Comparison of ENCODE assay signal across 12 cellular contexts in genomic region chr1:164635784-164636729, GRCh38.
DNase-seq lines count a peak whose midpoint lies in the region; ATAC-seq, FAIRE-seq and TF ChIP-seq lines count a peak whose summit lies in the region.
"Had no signal": no experiment of that assay in that cellular context is flagged by ENCODE, and none has a peak within 500 bp of the region (broad histone marks: within the 10 kb centered on the region; RNA-seq: fewer than 3 reads in every experiment).

No MANE protein-coding gene starts in this region.

- no peaks in the 10 kb centered on the region for H3K27me3 Mint-ChIP-seq in activated CD4-positive, alpha-beta T cell treated with anti-CD3 and anti-CD28 coated beads, Interleukin-2, amount 10 ng/mL, durations not matched to agents 24 days and 14 days
- no peaks in the 10 kb centered on the region for H3K27me3 Mint-ChIP-seq in T-helper 2 cell treated with Interferon-gamma antibody and Interleukin-4, amounts not matched to agents 5 μg/mL and 100 μg/mL, for 36 hours (ENCODE audit: low read depth)
- H3K27me3 Mint-ChIP-seq: naive B cell had no signal

- H3K9me3 ChIP-seq in H1 (ENCODE audit: insufficient read depth in 2 of 2, low read depth in 1 of 2, low read length in 1 of 2) (no peaks in the 10 kb centered on the region), testis (no peaks in the 10 kb centered on the region)

- no peak overlapping the region for H2BK15ac ChIP-seq in H1 (ENCODE audit: low read length)

- peak overlapping the region; percentile 40; the same call in 1 of the 2 replicates for H2BK20ac ChIP-seq in H1 (ENCODE audit: low read length)

- CTCF ChIA-PET in H1 (lab: Charles Lee; ENCODE audit: partially characterized antibody) = interaction anchor here (0.6 to 4.1 kb wide), 11 partner anchors 11 to 441 kb away, joined by 3 to 34 read pairs (median 3); no protein-coding TSS in a partner anchor

- FAIRE-seq in H1 (lab: Jason Lieb, UNC) = no peak

- POLR2A ChIA-PET in H1 (lab: Charles Lee; ENCODE audit: partially characterized antibody) = interaction anchor here (1.4 to 1.5 kb wide), 2 partner anchors 8 to 34 kb away, joined by 4 read pairs; no protein-coding TSS in a partner anchor

- H4K5ac ChIP-seq in H1 (ENCODE audit: insufficient read length, low read depth, low read length) = no peak overlapping the region

- no peak overlapping the region for H3K4me3 Mint-ChIP-seq in activated CD4-positive, alpha-beta T cell treated with anti-CD3 and anti-CD28 coated beads, Interleukin-2, amount 10 ng/mL, durations not matched to agents 24 days and 14 days
- no peak overlapping the region for H3K4me3 Mint-ChIP-seq in T-helper 2 cell treated with Interferon-gamma antibody and Interleukin-4, amounts not matched to agents 5 μg/mL and 100 μg/mL, for 36 hours
- H3K4me3 Mint-ChIP-seq: naive B cell had no signal

- H3K4me2 ChIP-seq in H1 (ENCODE audit: insufficient read depth in 1 of 2, low read depth in 2 of 2, low read length in 2 of 2) = peak overlapping the region; percentile 62 to 69

- H3K23me2 ChIP-seq in H1 (ENCODE audit: low read depth, low read length) = peaks cover 3% of the 10 kb centered on the region; the same call in 1 of the 2 replicates

- no peak overlapping the region for H2AFZ ChIP-seq in H1 (ENCODE audit: low read length)

- H4K8ac ChIP-seq in H1 (ENCODE audit: extremely low read depth, insufficient read depth, low read length) = no peak overlapping the region; the same call in 1 of the 2 replicates

- H3K4me1 Mint-ChIP-seq in activated CD4-positive, alpha-beta T cell treated with anti-CD3 and anti-CD28 coated beads, Interleukin-2, amount 10 ng/mL, durations not matched to agents 24 days and 14 days = no peaks in the 10 kb centered on the region
- no peaks in the 10 kb centered on the region for H3K4me1 Mint-ChIP-seq in T-helper 2 cell treated with Interferon-gamma antibody and Interleukin-4, amounts not matched to agents 5 μg/mL and 100 μg/mL, for 36 hours (ENCODE audit: low read depth)
- H3K4me1 Mint-ChIP-seq: naive B cell had no signal

- TF ChIP-seq RAD21 in H1 (IDR thresholded peaks at IDR 0.05 in 1 of 2, conservative IDR thresholded peaks at IDR 0.05 in 1 of 2; ENCODE audit: low read depth in 2 of 2, low read length in 2 of 2) = no peak

- DNase-seq in NCI-H2227 treated with DMSO at 0.1 percent for 48 hours (lab: John Stamatoyannopoulos, UW) (peak; percentile 66), H1 (ENCODE audit: low read depth in 1 of 2, low spot score in 2 of 2) (no peak), mucosa of gallbladder (ENCODE audit: low spot score) (peak; percentile 81), testis (peak; percentile 41)
- DNase-seq in activated CD4-positive, alpha-beta T cell treated with anti-CD3 and anti-CD28 coated beads, Interleukin-2, amount 10 ng/mL, durations not matched to agents 24 days and 14 days = no peak
- DNase-seq in T-helper 2 cell treated with Interferon-gamma antibody and Interleukin-4, amounts not matched to agents 5 μg/mL and 100 μg/mL, for 36 hours (ENCODE audit: low spot score) = no peak
- DNase-seq: GOT3, KBM-7, naive B cell, T-helper 1 cell had no signal

- no peaks in the 10 kb centered on the region for H3K9me3 Mint-ChIP-seq in activated CD4-positive, alpha-beta T cell treated with anti-CD3 and anti-CD28 coated beads, Interleukin-2, amount 10 ng/mL, durations not matched to agents 24 days and 14 days
- no peaks in the 10 kb centered on the region for H3K9me3 Mint-ChIP-seq in T-helper 2 cell treated with Interferon-gamma antibody and Interleukin-4, amounts not matched to agents 5 μg/mL and 100 μg/mL, for 36 hours
- H3K9me3 Mint-ChIP-seq: activated naive CD4-positive, alpha-beta T cell treated with anti-CD3 and anti-CD28 coated beads, Interleukin-2, amount 50 U/mL, for 72 hours had no signal

- H2BK12ac ChIP-seq in H1 (ENCODE audit: low read depth, low read length) = peak overlapping the region; percentile 82; the same call in 1 of the 2 replicates

- no peaks in the 10 kb centered on the region; a peak in 1 of 8 replicates for H3K36me3 ChIP-seq in H1 (ENCODE audit: control insufficient read depth in 2 of 4, insufficient read depth in 4 of 4, low read length in 3 of 4)
- H3K36me3 ChIP-seq in testis (ENCODE audit: low read depth, missing control alignments) = no peaks in the 10 kb centered on the region

- H3K4me3 ChIP-seq in H1 (ENCODE audit: extremely low read depth in 1 of 4, insufficient read depth in 2 of 4, low read depth in 3 of 4, low read length in 4 of 4) = peak overlapping the region in 1 of 4 experiments; percentile 40; a peak in 1 of 8 replicates
- no peak overlapping the region for H3K4me3 ChIP-seq in testis

- no peak for TF ChIP-seq POLR2A in H1 (IDR thresholded peaks at IDR 0.05; ENCODE audit: control extremely low read depth in 1 of 2, low read depth in 2 of 2, low read length in 2 of 2)
- no peak for TF ChIP-seq POLR2A in testis (IDR thresholded peaks at IDR 0.05)

- no peaks in the 10 kb centered on the region for H3K36me3 Mint-ChIP-seq in activated CD4-positive, alpha-beta T cell treated with anti-CD3 and anti-CD28 coated beads, Interleukin-2, amount 10 ng/mL, durations not matched to agents 24 days and 14 days (ENCODE audit: low read depth)
- H3K36me3 Mint-ChIP-seq in T-helper 2 cell treated with Interferon-gamma antibody and Interleukin-4, amounts not matched to agents 5 μg/mL and 100 μg/mL, for 36 hours (ENCODE audit: low read depth) = no peaks in the 10 kb centered on the region
- H3K36me3 Mint-ChIP-seq: activated naive CD4-positive, alpha-beta T cell treated with anti-CD3 and anti-CD28 coated beads, Interleukin-2, amount 50 U/mL, for 72 hours; naive B cell had no signal

- H3K9ac ChIP-seq in H1 (replicated peaks in 1 of 4; ENCODE audit: extremely low read depth in 1 of 4, low read depth in 3 of 4, low read length in 3 of 4) = no peak overlapping the region

- peaks cover 22% of the 10 kb centered on the region for H3K79me1 ChIP-seq in H1 (ENCODE audit: low read depth, low read length)

- peak overlapping the region; percentile 15; the same call in 1 of the 2 replicates for H3K18ac ChIP-seq in H1 (ENCODE audit: extremely low read depth, low read length)

- no peaks in the 10 kb centered on the region for H3K27me3 ChIP-seq in H1 (replicated peaks in 1 of 4; ENCODE audit: control insufficient read depth in 3 of 4, extremely low read depth in 1 of 4, insufficient read depth in 3 of 4, low read length in 3 of 4)
- H3K27me3 ChIP-seq in testis = no peaks in the 10 kb centered on the region

- peak overlapping the region; percentile 58 for H3K4ac ChIP-seq in H1 (replicated peaks; ENCODE audit: insufficient read length, low read depth, low read length)

- H3K4me1 ChIP-seq in H1 (replicated peaks in 1 of 4; ENCODE audit: control insufficient read depth in 3 of 4, insufficient read depth in 4 of 4, low read length in 3 of 4) (peaks cover 12 to 50% (median 37%) of the 10 kb centered on the region in 4 experiments), testis (peaks cover 3% of the 10 kb centered on the region)

- TF ChIP-seq CTCF in H1 (IDR thresholded peaks at IDR 0.05; ENCODE audit: control extremely low read depth in 1 of 3, insufficient read depth in 1 of 3, low read depth in 1 of 3, low read length in 3 of 3) (no peak), testis (IDR thresholded peaks at IDR 0.05) (no peak)

- WGBS in H1 (ENCODE audit: extremely low coverage in 1 of 2, insufficient coverage in 1 of 2, insufficient read length in 1 of 2, insufficient replicate concordance in 2 of 2, low coverage in 1 of 2, low lambda C conversion rate in 2 of 2, missing lambda C conversion rate in 1 of 2), 2 experiments = 60% methylated on average over 5 of the region's 5 CpGs; no CpG with 5 or more reads in 1 of the 2 experiments
- 53 to 54% methylated on average over 5 of the region's 5 CpGs for WGBS in testis, 2 donors

- peak overlapping the region; percentile 93; the same call in 1 of the 2 replicates for H2AK5ac ChIP-seq in H1 (ENCODE audit: low read depth, low read length)

- intact Hi-C loops in testis (cut with DNase I; ENCODE audit: low total_unique reads) = no loop called here
- intact Hi-C loops in activated CD4-positive, alpha-beta T cell treated with anti-CD3 and anti-CD28 coated beads, Interleukin-2, amount 10 ng/mL, durations not matched to agents 24 days and 14 days (cut with micrococcal nuclease) = no loop called here

- H3K79me2 ChIP-seq in H1 (ENCODE audit: control insufficient read depth in 1 of 2, insufficient read depth in 2 of 2, low read length in 2 of 2) = peaks cover 19 to 97% of the 10 kb centered on the region in 2 experiments

- TF ChIP-seq EP300 in H1 (IDR thresholded peaks at IDR 0.05; ENCODE audit: borderline replicate concordance in 1 of 2, low read depth in 2 of 2, low read length in 2 of 2) = no peak

- H3K23ac ChIP-seq in H1 (ENCODE audit: insufficient read length) = no peak overlapping the region

- no peak overlapping the region for H3K27ac Mint-ChIP-seq in activated CD4-positive, alpha-beta T cell treated with anti-CD3 and anti-CD28 coated beads, Interleukin-2, amount 10 ng/mL, durations not matched to agents 24 days and 14 days
- H3K27ac Mint-ChIP-seq in T-helper 2 cell treated with Interferon-gamma antibody and Interleukin-4, amounts not matched to agents 5 μg/mL and 100 μg/mL, for 36 hours = no peak overlapping the region
- H3K27ac Mint-ChIP-seq: activated naive CD4-positive, alpha-beta T cell treated with anti-CD3 and anti-CD28 coated beads, Interleukin-2, amount 50 U/mL, for 72 hours; naive B cell had no signal

- H3K14ac ChIP-seq in H1 (ENCODE audit: insufficient read length) = no peak overlapping the region

- no peak overlapping the region for H3K56ac ChIP-seq in H1 (replicated peaks; ENCODE audit: insufficient read length, low read depth, low read length)

- H2BK120ac ChIP-seq in H1 (replicated peaks; ENCODE audit: low read depth, low read length) = peak overlapping the region; percentile 89

- H4K91ac ChIP-seq in H1 (replicated peaks; ENCODE audit: insufficient read length, low read length) = peak overlapping the region; percentile 4

- peak overlapping the region; percentile 72; the same call in 1 of the 2 replicates for H2BK5ac ChIP-seq in H1 (ENCODE audit: low read depth, low read length)

- H3K27ac ChIP-seq in H1 (ENCODE audit: low read depth, low read length) (0 out of 2 replicates have a peak overlapping the region, but pooled peaks have one; percentile 11), testis (no peak overlapping the region)

- peaks cover 10 to 11% of the 10 kb centered on the region in 2 experiments for H4K20me1 ChIP-seq in H1 (replicated peaks in 1 of 2; ENCODE audit: control insufficient read depth in 1 of 2, insufficient read depth in 2 of 2, low read length in 2 of 2)

- no peak for ATAC-seq in GM18907 (IDR thresholded peaks at IDR 0.05; ENCODE audit: unreplicated experiment)
- ATAC-seq: activated naive CD4-positive, alpha-beta T cell treated with anti-CD3 and anti-CD28 coated beads, Interleukin-2, amount 50 U/mL, for 72 hours had no signal

TF ChIP-seq in H1, 55 proteins besides CTCF, POLR2A, EP300 and RAD21 (continues in another document):
- TF ChIP-seq CBX5 (IDR thresholded peaks at IDR 0.05; ENCODE audit: low read depth, low read length) (no peak), CBX8 (IDR thresholded peaks at IDR 0.05; ENCODE audit: borderline replicate concordance, low read depth, low read length) (no peak), BACH1 (IDR thresholded peaks at IDR 0.05; ENCODE audit: low read length) (no peak), NRF1 (IDR thresholded peaks at IDR 0.05; ENCODE audit: low read depth, low read length) (no peak), HDAC6 (IDR thresholded peaks at IDR 0.05; ENCODE audit: low read depth, low read length) (no peak)

Comparison
In these comparisons a context has a peak if more than half of its experiments do, and no peak if none do; other contexts are left out.
1. DNase-seq: peak in NCI-H2227 treated with DMSO at 0.1 percent for 48 hours (single experiment), mucosa of gallbladder (single experiment) and testis (single experiment); none in H1 (0 of 2), activated CD4-positive, alpha-beta T cell treated with anti-CD3 and anti-CD28 coated beads, Interleukin-2, amount 10 ng/mL, durations not matched to agents 24 days and 14 days (single experiment) and T-helper 2 cell treated with Interferon-gamma antibody and Interleukin-4, amounts not matched to agents 5 μg/mL and 100 μg/mL, for 36 hours (single experiment).